In genomic region chr6:82017316-82017715, GRCh38 we compare ENCODE assay signal across 10 cellular contexts.
DNase-seq lines count a peak whose midpoint lies in the region; ATAC-seq and TF ChIP-seq lines count a peak whose summit lies in the region.
"Had no signal": no experiment of that assay in that cellular context is flagged by ENCODE, and none has a peak within 500 bp of the region (broad histone marks: within the 10 kb centered on the region; RNA-seq: fewer than 3 reads in every experiment).

No MANE protein-coding gene starts in this region.

- no peaks in the 10 kb centered on the region for H3K27me3 ChIP-seq in kidney epithelial cell (ENCODE audit: control insufficient read depth, insufficient read depth, low read length)
- H3K27me3 ChIP-seq in CD4-positive, alpha-beta T cell (ENCODE audit: control insufficient read depth, insufficient read depth, low read length): no peaks in the 10 kb centered on the region

- TF ChIP-seq CTCF in MCF 10A (IDR thresholded peaks at IDR 0.05; ENCODE audit: unreplicated experiment) (no peak), kidney epithelial cell (IDR thresholded peaks at IDR 0.05; ENCODE audit: insufficient read depth, low read length, poor library complexity, severe bottlenecking) (no peak)
- TF ChIP-seq CTCF in CD4-positive, alpha-beta T cell (IDR thresholded peaks at IDR 0.05): no peak

- H3K36me3 Mint-ChIP-seq in MCF 10A (ENCODE audit: insufficient read depth, unreplicated experiment): peaks cover 11% of the 10 kb centered on the region
- no peaks in the 10 kb centered on the region for H3K36me3 Mint-ChIP-seq in CD4-positive, alpha-beta T cell (ENCODE audit: low read depth)

- H3K36me3 ChIP-seq in kidney epithelial cell (ENCODE audit: control insufficient read depth, insufficient read depth, low read length): no peaks in the 10 kb centered on the region

- no TSS peak for BruUV-seq in MCF 10A (replicated peaks; lab: Mats Ljungman, UMichigan)

- H3K4me1 Mint-ChIP-seq in MCF 10A (ENCODE audit: insufficient read depth, unreplicated experiment): peaks cover 50% of the 10 kb centered on the region
- no peaks in the 10 kb centered on the region for H3K4me1 Mint-ChIP-seq in CD4-positive, alpha-beta T cell (ENCODE audit: low read depth)
- H3K4me1 Mint-ChIP-seq: B cell had no signal

- no peaks in the 10 kb centered on the region for H3K9me3 Mint-ChIP-seq in MCF 10A (ENCODE audit: unreplicated experiment)
- H3K9me3 Mint-ChIP-seq in CD4-positive, alpha-beta T cell: no peaks in the 10 kb centered on the region

- CTCF ChIA-PET in MCF 10A (lab: Yijun Ruan, JAX): interaction anchor here (0.5 to 1.7 kb wide), 9 partner anchors 10 to 236 kb away, joined by 3 to 6 read pairs (median 4); no protein-coding TSS in a partner anchor
- CTCF ChIA-PET in CD4-positive, alpha-beta T cell (lab: Charles Lee): no interaction called here

- POLR2A ChIA-PET in MCF 10A (lab: Yijun Ruan, JAX): interaction anchor here (0.8 to 2.2 kb wide), 16 partner anchors 11 to 540 kb away, joined by 3 to 11 read pairs (median 4); partner anchors contain the start of gene TENT5A
- POLR2A ChIA-PET in CD4-positive, alpha-beta T cell (lab: Charles Lee): no interaction called here

- DNase-seq in Right ventricle myocardium inferior (ENCODE audit: missing footprints): no peak
- no peak for DNase-seq in cardiac septum (ENCODE audit: low spot score)
- peak; percentile 98 for DNase-seq in MCF 10A (ENCODE audit: unreplicated experiment)
- DNase-seq in kidney epithelial cell (ENCODE audit: low read depth): peak; percentile 88
- no peak for DNase-seq in CD4-positive, alpha-beta T cell
- no peak for DNase-seq in NCI-H526 treated with DMSO at 0.1 percent for 48 hours (lab: John Stamatoyannopoulos, UW)
- DNase-seq in DMS114 treated with DMSO at 0.1 percent for 48 hours (lab: John Stamatoyannopoulos, UW; ENCODE audit: unreplicated experiment): no peak
- DNase-seq in SK-N-DZ (ENCODE audit: low spot score): no peak
- DNase-seq: anterior cingulate cortex had no signal

- no peaks in the 10 kb centered on the region for H3K27me3 Mint-ChIP-seq in MCF 10A (ENCODE audit: insufficient read depth, unreplicated experiment)
- no peaks in the 10 kb centered on the region for H3K27me3 Mint-ChIP-seq in CD4-positive, alpha-beta T cell
- H3K27me3 Mint-ChIP-seq: B cell had no signal

- no peak overlapping the region for H3K27ac ChIP-seq in CD4-positive, alpha-beta T cell (ENCODE audit: low read depth, low read length)

- H3K4me3 ChIP-seq in kidney epithelial cell (ENCODE audit: low read depth, low read length): no peak overlapping the region

- peak overlapping the region; percentile 54 for H3K4me3 Mint-ChIP-seq in MCF 10A (ENCODE audit: unreplicated experiment)
- no peak overlapping the region for H3K4me3 Mint-ChIP-seq in CD4-positive, alpha-beta T cell
- H3K4me3 Mint-ChIP-seq: B cell had no signal

- ATAC-seq in Right ventricle myocardium inferior: peak; percentile 90
- ATAC-seq in CD4-positive, alpha-beta T cell (ENCODE audit: poor library complexity): no peak

- intact Hi-C loops in Right ventricle myocardium inferior (cut with DNase I): loop anchor here (10.0 kb wide), 2 partner anchors 113 to 183 kb away; no protein-coding TSS in a partner anchor
- intact Hi-C loops in cardiac septum (cut with DNase I): loop anchor here (5.0 to 10.0 kb wide), 2 partner anchors 120 to 263 kb away; partner anchors contain the start of gene TENT5A
- intact Hi-C loops in MCF 10A (cut with micrococcal nuclease): no loop called here
- intact Hi-C loops in CD4-positive, alpha-beta T cell (cut with DNase I, micrococcal nuclease): no loop called here

- H3K27ac Mint-ChIP-seq in MCF 10A (ENCODE audit: low read depth, unreplicated experiment): peak overlapping the region; percentile 99
- H3K27ac Mint-ChIP-seq in CD4-positive, alpha-beta T cell: no peak overlapping the region
- H3K27ac Mint-ChIP-seq: B cell had no signal

- no peaks in the 10 kb centered on the region for H3K9me3 ChIP-seq in CD4-positive, alpha-beta T cell (ENCODE audit: control insufficient read depth, low read length)

Comparison
In these comparisons a context has a peak if more than half of its experiments do, and no peak if none do; other contexts are left out.
1. DNase-seq: peak in MCF 10A (single experiment) and kidney epithelial cell (single experiment); none in Right ventricle myocardium inferior (single experiment), cardiac septum (single experiment), CD4-positive, alpha-beta T cell (0 of 10), NCI-H526 treated with DMSO at 0.1 percent for 48 hours (single experiment), DMS114 treated with DMSO at 0.1 percent for 48 hours (single experiment) and SK-N-DZ (single experiment).
2. intact Hi-C loops: an anchor here in Right ventricle myocardium inferior (10.0 kb wide) and cardiac septum (5.0 to 10.0 kb wide); none called in MCF 10A and CD4-positive, alpha-beta T cell.